ENCODE assay signal across 1 cellular context in the genomic region with DNA sequence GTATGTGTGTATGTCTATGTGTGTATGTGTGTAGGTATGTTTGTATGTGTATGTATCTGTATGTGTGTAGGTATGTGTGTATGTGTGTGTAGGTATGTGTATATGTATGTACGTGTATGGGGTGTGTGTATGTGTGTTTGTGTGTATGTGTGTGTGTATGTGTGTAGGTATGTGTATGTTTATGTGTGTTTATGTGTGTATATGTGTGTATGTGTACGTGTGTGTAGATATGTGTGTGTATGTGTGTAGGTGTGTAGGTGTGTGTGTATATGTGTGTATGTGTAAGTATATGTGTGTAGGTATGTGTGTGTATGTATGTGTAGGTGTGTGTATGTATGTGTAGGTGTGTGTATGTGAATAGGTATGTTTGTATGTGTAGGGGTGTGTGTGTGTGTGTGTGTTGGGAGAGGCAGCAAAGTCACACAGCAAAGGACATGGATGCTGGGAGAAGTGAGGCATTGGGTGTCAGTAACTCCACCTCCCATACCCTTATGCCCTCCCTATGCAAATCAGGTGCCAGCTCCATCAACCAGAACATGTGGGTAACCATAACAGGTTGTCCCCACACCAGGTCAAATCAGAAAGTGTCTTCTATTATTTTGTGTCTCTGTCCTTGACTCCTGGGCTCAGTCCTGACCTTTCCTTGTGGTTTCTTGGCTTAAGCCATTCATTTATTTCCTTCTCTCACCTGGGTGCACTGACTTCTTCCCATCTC.
TF ChIP-seq lines count a peak whose summit lies in the region.

No MANE protein-coding gene starts in this region.

TF ChIP-seq in H1, 55 proteins besides CTCF, POLR2A, EP300 and RAD21:
- no peak for TF ChIP-seq POLR2AphosphoS5 (IDR thresholded peaks at IDR 0.05; ENCODE audit: low read depth, low read length)
- TF ChIP-seq EGR1 (IDR thresholded peaks at IDR 0.05; ENCODE audit: borderline replicate concordance, low read depth, low read length), result no peak
- no peak for TF ChIP-seq GABPA (IDR thresholded peaks at IDR 0.05; ENCODE audit: borderline replicate concordance, insufficient read depth, low read length)
- no peak for TF ChIP-seq PHF8 (conservative IDR thresholded peaks at IDR 0.05; ENCODE audit: low read depth, low read length)
- TF ChIP-seq CBX8 (IDR thresholded peaks at IDR 0.05; ENCODE audit: borderline replicate concordance, low read depth, low read length), result no peak
- no peak for TF ChIP-seq YY1 (IDR thresholded peaks at IDR 0.05; ENCODE audit: low read depth, low read length)
- TF ChIP-seq SP4 (IDR thresholded peaks at IDR 0.05; ENCODE audit: low read length), result no peak
- TF ChIP-seq JUND (IDR thresholded peaks at IDR 0.05; ENCODE audit: low read length), result no peak
- TF ChIP-seq E2F6 (IDR thresholded peaks at IDR 0.05), result no peak
- no peak for TF ChIP-seq RFX5 (IDR thresholded peaks at IDR 0.05; ENCODE audit: borderline replicate concordance, low read depth, low read length)
- no peak for TF ChIP-seq CHD1 (IDR thresholded peaks at IDR 0.05; ENCODE audit: low read depth, low read length)
- TF ChIP-seq SP2 (IDR thresholded peaks at IDR 0.05; ENCODE audit: low read length), result no peak
- no peak for TF ChIP-seq HDAC6 (IDR thresholded peaks at IDR 0.05; ENCODE audit: low read depth, low read length)
- no peak for TF ChIP-seq RBBP5 (IDR thresholded peaks at IDR 0.05; ENCODE audit: borderline replicate concordance, low read depth, low read length)
- TF ChIP-seq ZNF274 (IDR thresholded peaks at IDR 0.05; ENCODE audit: borderline replicate concordance, extremely low read depth, low read length), result no peak
- TF ChIP-seq RNF2 (IDR thresholded peaks at IDR 0.05; ENCODE audit: borderline replicate concordance, low read depth, low read length, missing control alignments, poor library complexity, severe bottlenecking), result no peak
TF ChIP-seq in H1: peak in this region for 0.
